Comparison of ENCODE assay signal across 1 cellular context in genomic region chr19:51025809-51026553, GRCh38.
TF ChIP-seq lines count a peak whose summit lies in the region.

No MANE protein-coding gene starts in this region.

TF ChIP-seq in HepG2, 621 proteins besides CTCF, POLR2A, EP300 and RAD21:
- no peak for TF ChIP-seq ZNF235 (CRISPR knock-in tag; IDR thresholded peaks at IDR 0.05; ENCODE audit: borderline replicate concordance)
- no peak for TF ChIP-seq MBD4 (IDR thresholded peaks at IDR 0.05; ENCODE audit: borderline replicate concordance, low read length)
- TF ChIP-seq, protein P1, sequence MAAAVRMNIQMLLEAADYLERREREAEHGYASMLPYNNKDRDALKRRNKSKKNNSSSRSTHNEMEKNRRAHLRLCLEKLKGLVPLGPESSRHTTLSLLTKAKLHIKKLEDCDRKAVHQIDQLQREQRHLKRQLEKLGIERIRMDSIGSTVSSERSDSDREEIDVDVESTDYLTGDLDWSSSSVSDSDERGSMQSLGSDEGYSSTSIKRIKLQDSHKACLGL (CRISPR knock-in tag; IDR thresholded peaks at IDR 0.05) = no peak
- no peak for TF ChIP-seq ZBTB10 (CRISPR knock-in tag; IDR thresholded peaks at IDR 0.05; ENCODE audit: borderline replicate concordance)
- no peak for TF ChIP-seq CBX1 (IDR thresholded peaks at IDR 0.05; ENCODE audit: low read depth)
- TF ChIP-seq JARID2 (CRISPR knock-in tag; IDR thresholded peaks at IDR 0.05; ENCODE audit: insufficient replicate concordance) = no peak
- no peak for TF ChIP-seq HNRNPK (IDR thresholded peaks at IDR 0.05; ENCODE audit: low read depth, low read length, poor library complexity, severe bottlenecking)
- no peak for TF ChIP-seq MXI1 (IDR thresholded peaks at IDR 0.05; ENCODE audit: borderline replicate concordance, low read depth, low read length)
- no peak for TF ChIP-seq ZNF446 (CRISPR knock-in tag; IDR thresholded peaks at IDR 0.05)
- TF ChIP-seq SMAD9 (CRISPR knock-in tag; IDR thresholded peaks at IDR 0.05) = no peak
- no peak for TF ChIP-seq PCBP1 (IDR thresholded peaks at IDR 0.05; ENCODE audit: borderline replicate concordance, low read depth, low read length)
- TF ChIP-seq RORA (CRISPR knock-in tag; IDR thresholded peaks at IDR 0.05) = no peak
- no peak for TF ChIP-seq ELF3 (CRISPR knock-in tag; IDR thresholded peaks at IDR 0.05)
- no peak for TF ChIP-seq JUN (CRISPR knock-in tag; IDR thresholded peaks at IDR 0.05)
- no peak for TF ChIP-seq ZNF260 (CRISPR knock-in tag; IDR thresholded peaks at IDR 0.05; ENCODE audit: borderline replicate concordance, low read depth)
- TF ChIP-seq ZNF777 (CRISPR knock-in tag; IDR thresholded peaks at IDR 0.05) = no peak
- no peak for TF ChIP-seq RERE (CRISPR knock-in tag; IDR thresholded peaks at IDR 0.05; ENCODE audit: low read depth)
- TF ChIP-seq NBN (conservative IDR thresholded peaks at IDR 0.05) = no peak
